ENCODE assay signal across 11 cellular contexts in the genomic region with DNA sequence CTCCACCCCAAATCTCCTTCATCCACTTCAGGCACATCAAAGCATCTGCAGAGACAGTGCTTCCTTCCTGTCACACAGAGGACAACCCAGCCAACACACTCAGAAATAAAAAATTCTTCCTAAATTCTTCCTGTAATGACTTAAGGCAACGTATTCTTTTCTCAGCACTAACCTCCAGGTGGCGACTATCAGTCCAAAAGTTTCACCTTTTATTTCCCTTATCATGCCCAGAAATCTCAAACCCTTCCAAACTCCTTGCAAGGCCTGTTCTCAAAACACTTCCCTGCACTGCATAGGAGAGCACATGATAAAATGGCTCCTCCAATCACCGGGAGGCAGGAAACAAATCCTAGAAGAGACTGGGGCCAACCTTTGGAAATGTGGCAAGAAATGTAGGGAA. TPM values are rescaled to one million over a fixed set of nuclear protein-coding genes. Genes with fewer than 3 reads are reported as not detected.
A peak's percentile ranks its signal among the peaks of the same experiment; 100 is the strongest.
DNase-seq lines count a peak whose midpoint lies in the region; ATAC-seq and TF ChIP-seq lines count a peak whose summit lies in the region.
"Had no signal": no experiment of that assay in that cellular context is flagged by ENCODE, and none has a peak within 500 bp of the region (broad histone marks: within the 10 kb centered on the region; RNA-seq: fewer than 3 reads in every experiment).

No MANE protein-coding gene starts in this region.

- H3K27ac ChIP-seq in VCaP, result no peak overlapping the region

- no peaks in the 10 kb centered on the region for H3K9me3 Mint-ChIP-seq in HFFc6
- H3K9me3 Mint-ChIP-seq in activated naive CD8-positive, alpha-beta T cell treated with anti-CD3 and anti-CD28 coated beads, Interleukin-2, amount 50 U/mL, for 24 hours, result no peaks in the 10 kb centered on the region

- H3K27me3 Mint-ChIP-seq in HFFc6 (ENCODE audit: insufficient read depth), result peaks cover 9% of the 10 kb centered on the region
- H3K27me3 Mint-ChIP-seq in activated naive CD8-positive, alpha-beta T cell treated with anti-CD3 and anti-CD28 coated beads, Interleukin-2, amount 50 U/mL, for 24 hours, result peaks cover 3% of the 10 kb centered on the region

- H3K4me3 ChIP-seq in kidney epithelial cell (ENCODE audit: low read depth, low read length), result no peak overlapping the region

- no peaks in the 10 kb centered on the region for H3K36me3 Mint-ChIP-seq in HFFc6 (ENCODE audit: low read depth)
- H3K36me3 Mint-ChIP-seq in activated naive CD8-positive, alpha-beta T cell treated with anti-CD3 and anti-CD28 coated beads, Interleukin-2, amount 50 U/mL, for 24 hours (ENCODE audit: low read depth), result no peaks in the 10 kb centered on the region

- TF ChIP-seq CTCF in HFFc6 (IDR thresholded peaks at IDR 0.05), result peak; percentile 67
- TF ChIP-seq CTCF in VCaP (conservative IDR thresholded peaks at IDR 0.05), result 0 out of 2 replicates have a peak, but pooled peaks have one; percentile 11
- peak; percentile 30 for TF ChIP-seq CTCF in kidney epithelial cell (IDR thresholded peaks at IDR 0.05; ENCODE audit: insufficient read depth, low read length, poor library complexity, severe bottlenecking)

- no peaks in the 10 kb centered on the region for H3K36me3 ChIP-seq in kidney epithelial cell (ENCODE audit: control insufficient read depth, insufficient read depth, low read length)

- peaks cover 20% of the 10 kb centered on the region for H3K4me1 Mint-ChIP-seq in HFFc6 (ENCODE audit: low read depth)
- H3K4me1 Mint-ChIP-seq in activated naive CD8-positive, alpha-beta T cell treated with anti-CD3 and anti-CD28 coated beads, Interleukin-2, amount 50 U/mL, for 24 hours, result no peaks in the 10 kb centered on the region

- no peaks in the 10 kb centered on the region for H3K27me3 ChIP-seq in kidney epithelial cell (ENCODE audit: control insufficient read depth, insufficient read depth, low read length)

- no peak overlapping the region for H3K27ac Mint-ChIP-seq in HFFc6
- no peak overlapping the region for H3K27ac Mint-ChIP-seq in activated naive CD8-positive, alpha-beta T cell treated with anti-CD3 and anti-CD28 coated beads, Interleukin-2, amount 50 U/mL, for 24 hours

- no peak overlapping the region for H3K4me3 Mint-ChIP-seq in HFFc6
- H3K4me3 Mint-ChIP-seq in activated naive CD8-positive, alpha-beta T cell treated with anti-CD3 and anti-CD28 coated beads, Interleukin-2, amount 50 U/mL, for 24 hours, result no peak overlapping the region

- ATAC-seq in stimulated activated naive CD8-positive, alpha-beta T cell treated with anti-CD3 and anti-CD28 coated beads, Interleukin-15, Interleukin-2, amounts not matched to agents 100 U/mL and 50 U/mL, for 24 hours, result no peak
- ATAC-seq in activated naive CD8-positive, alpha-beta T cell treated with anti-CD3 and anti-CD28 coated beads, Interleukin-2, amount 50 U/mL, for 24 hours, result no peak
- no peak for ATAC-seq in HG03039 (IDR thresholded peaks at IDR 0.05; ENCODE audit: unreplicated experiment)

- peak; percentile 6 for DNase-seq in DMS114 treated with DMSO at 0.1 percent for 48 hours (lab: John Stamatoyannopoulos, UW; ENCODE audit: unreplicated experiment)
- peak; percentile 3 for DNase-seq in HFFc6
- no peak for DNase-seq in kidney epithelial cell (ENCODE audit: low read depth)
- no peak for DNase-seq in stimulated activated naive CD8-positive, alpha-beta T cell treated with anti-CD3 and anti-CD28 coated beads, Interleukin-15, Interleukin-2, amounts not matched to agents 100 U/mL and 50 U/mL, for 24 hours
- no peak for DNase-seq in activated naive CD8-positive, alpha-beta T cell treated with anti-CD3 and anti-CD28 coated beads, Interleukin-2, amount 50 U/mL, for 24 hours
- DNase-seq in HK-2 (ENCODE audit: unreplicated experiment), result no peak
- DNase-seq: anterior cingulate cortex; erythroblast; stimulated activated naive CD4-positive, alpha-beta T cell treated with Interleukin-2 at 50 U/mL for 16 hours had no signal

RNA-seq across cellular contexts. Expression of gene SLIT3, which starts 35.1 kb away (rescaled TPM):
- 1 to 10 TPM; 4.2 to 8.3 (median 7.1) TPM for total RNA-seq in HFFc6 (2021; fragmentation: NEBNext Ultra II Directional; extraction: Animal tissue kit (Norgen Biotek cat#: 25700))
- 2.9 and 5.0 TPM in 2 replicates for total RNA-seq in kidney epithelial cell

Comparison
In these comparisons a context has a peak if more than half of its experiments do, and no peak if none do; other contexts are left out.
1. DNase-seq: peak in DMS114 treated with DMSO at 0.1 percent for 48 hours (single experiment) and HFFc6 (single experiment); none in kidney epithelial cell (single experiment), stimulated activated naive CD8-positive, alpha-beta T cell treated with anti-CD3 and anti-CD28 coated beads, Interleukin-15, Interleukin-2, amounts not matched to agents 100 U/mL and 50 U/mL, for 24 hours (single experiment), activated naive CD8-positive, alpha-beta T cell treated with anti-CD3 and anti-CD28 coated beads, Interleukin-2, amount 50 U/mL, for 24 hours (single experiment) and HK-2 (single experiment).
2. CTCF ChIP-seq: peak in every context shown above with its lines; median percentile 67 in HFFc6; 30 in kidney epithelial cell; 11 in VCaP.